In genomic region chr11:65060913-65061408, GRCh38 we compare ENCODE assay signal across 9 cellular contexts. TPM values are rescaled to one million over a fixed set of nuclear protein-coding genes. Genes with fewer than 3 reads are reported as not detected.
DNase-seq lines count a peak whose midpoint lies in the region; ATAC-seq and TF ChIP-seq lines count a peak whose summit lies in the region.
"Had no signal": no experiment of that assay in that cellular context is flagged by ENCODE, and none has a peak within 500 bp of the region (broad histone marks: within the 10 kb centered on the region; RNA-seq: fewer than 3 reads in every experiment).

No MANE protein-coding gene starts in this region.

- no peak overlapping the region for H3K9ac ChIP-seq in H9 (ENCODE audit: extremely low read depth, insufficient read length, low read length)

- H3K36me3 Mint-ChIP-seq in H9 (ENCODE audit: insufficient read depth in 1 of 3, low read depth in 3 of 3) = no peaks in the 10 kb centered on the region
- H3K36me3 Mint-ChIP-seq in activated T-helper 17 cell treated with anti-CD3 and anti-CD28 coated beads, Interleukin-2, amount 50 U/mL, for 72 hours (ENCODE audit: low read depth) = no peaks in the 10 kb centered on the region

- no peak overlapping the region for H2AFZ ChIP-seq in H9 (ENCODE audit: low read length)

- H3K9me3 Mint-ChIP-seq in H9 = no peaks in the 10 kb centered on the region
- H3K9me3 Mint-ChIP-seq in activated T-helper 17 cell treated with anti-CD3 and anti-CD28 coated beads, Interleukin-2, amount 50 U/mL, for 72 hours = no peaks in the 10 kb centered on the region

- no peak overlapping the region for H2BK120ac ChIP-seq in H9 (ENCODE audit: low read depth, low read length, poor library complexity, severe bottlenecking)

- H3K4me1 Mint-ChIP-seq in H9 = peaks cover 6 to 10% of the 10 kb centered on the region in 2 experiments
- H3K4me1 Mint-ChIP-seq in activated T-helper 17 cell treated with anti-CD3 and anti-CD28 coated beads, Interleukin-2, amount 50 U/mL, for 72 hours = no peaks in the 10 kb centered on the region

- peaks cover 8% of the 10 kb centered on the region for H3K27me3 Mint-ChIP-seq in H9 (ENCODE audit: low read depth)
- no peaks in the 10 kb centered on the region for H3K27me3 Mint-ChIP-seq in activated T-helper 17 cell treated with anti-CD3 and anti-CD28 coated beads, Interleukin-2, amount 50 U/mL, for 72 hours

- DNase-seq in H9 (peak; percentile 74), T1000 (lab: John Stamatoyannopoulos, UW) (peak; percentile 76), left kidney (ENCODE audit: low read depth, low spot score) (peak; percentile 23), DMS153 treated with DMSO at 0.1 percent for 48 hours (lab: John Stamatoyannopoulos, UW; ENCODE audit: unreplicated experiment) (no peak)
- DNase-seq: activated CD4-positive, alpha-beta T cell treated with anti-CD3 and anti-CD28 coated beads, Interleukin-2, amount 50 U/mL, for 4 hours; effector CD4-positive, alpha-beta T cell had no signal

- peak overlapping the region in 1 of 3 experiments; percentile 42; a peak in 3 of 7 replicates for H3K27ac Mint-ChIP-seq in H9
- H3K27ac Mint-ChIP-seq in activated T-helper 17 cell treated with anti-CD3 and anti-CD28 coated beads, Interleukin-2, amount 50 U/mL, for 72 hours = no peak overlapping the region

- H3K79me1 ChIP-seq in H9 (ENCODE audit: insufficient read depth, low read depth, low read length, poor library complexity, severe bottlenecking) = no peaks in the 10 kb centered on the region

- H3K18ac ChIP-seq in H9 (ENCODE audit: insufficient read length, low read depth, low read length) = no peak overlapping the region

- TF ChIP-seq CTCF in H9 (conservative IDR thresholded peaks at IDR 0.05) = peak; percentile 73

- no peak overlapping the region for H3K4me2 ChIP-seq in H9 (ENCODE audit: insufficient read depth, insufficient read length, low read length)

- no peak overlapping the region for H2BK20ac ChIP-seq in H9 (ENCODE audit: low read depth, low read length, poor library complexity, severe bottlenecking)

- H3T11ph ChIP-seq in H9 (ENCODE audit: low read length) = no peak overlapping the region

- WGBS in H9 (ENCODE audit: extremely low coverage, insufficient read length, low lambda C conversion rate) = no CpG with 5 or more reads among the region's 9 CpGs

- no peaks in the 10 kb centered on the region for H3K27me3 ChIP-seq in H9 (ENCODE audit: insufficient read depth, low read length)

- no peak overlapping the region for H3K23ac ChIP-seq in H9 (ENCODE audit: insufficient read length, low read depth, low read length)

- no peak overlapping the region for H3K27ac ChIP-seq in H9 (ENCODE audit: insufficient read length, low read depth, low read length)

- no peak overlapping the region for H4K91ac ChIP-seq in H9 (ENCODE audit: insufficient read length, low read depth, low read length)

- H3K9me3 ChIP-seq in H9 (ENCODE audit: control insufficient read depth, low read depth, low read length) = no peaks in the 10 kb centered on the region

- no peak overlapping the region for H3K4ac ChIP-seq in H9 (ENCODE audit: low read depth, low read length)

- H3K4me1 ChIP-seq in H9 (ENCODE audit: insufficient read depth, low read length) = no peaks in the 10 kb centered on the region

- no peak overlapping the region for H2BK5ac ChIP-seq in H9 (ENCODE audit: insufficient read length, low read length)

- H3K4me3 Mint-ChIP-seq in H9 = no peak overlapping the region
- H3K4me3 Mint-ChIP-seq in activated T-helper 17 cell treated with anti-CD3 and anti-CD28 coated beads, Interleukin-2, amount 50 U/mL, for 72 hours = no peak overlapping the region

- no peak overlapping the region for H3K56ac ChIP-seq in H9 (ENCODE audit: insufficient read length, low read depth, low read length)

- H3K23me2 ChIP-seq in H9 (ENCODE audit: insufficient read length, low read depth, low read length, poor library complexity, severe bottlenecking) = no peaks in the 10 kb centered on the region

- H3K14ac ChIP-seq in H9 (ENCODE audit: insufficient read depth, low read length) = no peak overlapping the region

- no peaks in the 10 kb centered on the region for H4K20me1 ChIP-seq in H9 (ENCODE audit: control insufficient read depth, insufficient read depth, insufficient read length)

- H2BK15ac ChIP-seq in H9 (ENCODE audit: low read depth, low read length) = no peak overlapping the region

- H2AK5ac ChIP-seq in H9 (ENCODE audit: insufficient read length, low read length) = no peak overlapping the region

- H2BK12ac ChIP-seq in H9 (ENCODE audit: insufficient read length, low read depth, low read length) = no peak overlapping the region

- H4K5ac ChIP-seq in H9 (ENCODE audit: insufficient read length, low read depth, low read length) = no peak overlapping the region

- no peaks in the 10 kb centered on the region for H3K79me2 ChIP-seq in H9 (ENCODE audit: insufficient read depth, low read length)

- no peak overlapping the region for H4K8ac ChIP-seq in H9 (replicated peaks; ENCODE audit: insufficient read length, low read depth, low read length)

- no peak for ATAC-seq in HG03469 (IDR thresholded peaks at IDR 0.05; ENCODE audit: unreplicated experiment)
- ATAC-seq in activated T-helper 17 cell treated with anti-CD3 and anti-CD28 coated beads, Interleukin-2, amount 50 U/mL, for 72 hours (replicated peaks) = no peak

RNA-seq across cellular contexts. Expression of gene NAALADL1, which starts 2.6 kb away (rescaled TPM):
- total RNA-seq in H9 (2021) = 1.0 and 1.2 TPM in 2 replicates
- 10 to 100 TPM; 11.2 to 12.6 TPM for total RNA-seq in activated T-helper 17 cell treated with anti-CD3 and anti-CD28 coated beads, Interleukin-2, amount 50 U/mL, for 72 hours
- total RNA-seq: myocyte had no signal

RNA-seq across cellular contexts. Expression of gene SAC3D1, which starts 20.0 kb away (rescaled TPM):
- 20.7 and 21.9 TPM in 2 replicates for total RNA-seq in H9 (2021)
- 10 to 100 TPM; 12.3 to 20.1 TPM for total RNA-seq in activated T-helper 17 cell treated with anti-CD3 and anti-CD28 coated beads, Interleukin-2, amount 50 U/mL, for 72 hours

RNA-seq across cellular contexts. Expression of gene CDCA5, which starts 22.9 kb away (rescaled TPM):
- 93.9 and 94.8 TPM in 2 replicates for total RNA-seq in H9 (2021)
- total RNA-seq in activated T-helper 17 cell treated with anti-CD3 and anti-CD28 coated beads, Interleukin-2, amount 50 U/mL, for 72 hours = 100 to 1,000 TPM in 1 of 2 donors, 10 to 100 TPM in 1; 99.5 to 127 TPM

RNA-seq across cellular contexts. Expression of gene ZFPL1, which starts 23.1 kb away (rescaled TPM):
- total RNA-seq in H9 (2021) = 24.2 and 26.7 TPM in 2 replicates
- total RNA-seq in activated T-helper 17 cell treated with anti-CD3 and anti-CD28 coated beads, Interleukin-2, amount 50 U/mL, for 72 hours = 10 to 100 TPM; 25.2 to 36.3 TPM

RNA-seq across cellular contexts. Expression of gene SNX15, which starts 33.7 kb away (rescaled TPM):
- total RNA-seq in H9 (2021) = 24.3 and 25.7 TPM in 2 replicates
- total RNA-seq in activated T-helper 17 cell treated with anti-CD3 and anti-CD28 coated beads, Interleukin-2, amount 50 U/mL, for 72 hours = 10 to 100 TPM; 13.5 to 14.4 TPM
